In genomic region chr9:74846771-74847170, GRCh38 we compare ENCODE assay signal across 15 cellular contexts. TPM values are rescaled to one million over a fixed set of nuclear protein-coding genes. Genes with fewer than 3 reads are reported as not detected.
DNase-seq lines count a peak whose midpoint lies in the region; ATAC-seq and TF ChIP-seq lines count a peak whose summit lies in the region.
"Had no signal": no experiment of that assay in that cellular context is flagged by ENCODE, and none has a peak within 500 bp of the region (broad histone marks: within the 10 kb centered on the region; RNA-seq: fewer than 3 reads in every experiment).

No MANE protein-coding gene starts in this region.

- no peak for TF ChIP-seq CTCF in astrocyte of the cerebellum (IDR thresholded peaks at IDR 0.05; ENCODE audit: low read depth, low read length, missing control alignments)
- TF ChIP-seq CTCF in HFFc6 (IDR thresholded peaks at IDR 0.05): no peak

- in situ Hi-C loops in astrocyte of the cerebellum (cut with HindIII; ENCODE audit: low sequenced_read_pairs): no loop called here

- H3K4me3 ChIP-seq in astrocyte of the cerebellum (ENCODE audit: low read depth, low read length): no peak overlapping the region
- H3K4me3 ChIP-seq: BLaER1, SJSA1 had no signal

- no peaks in the 10 kb centered on the region for H3K36me3 Mint-ChIP-seq in T-helper 2 cell treated with Interferon-gamma antibody and Interleukin-4, amounts not matched to agents 5 μg/mL and 100 μg/mL, for 36 hours (ENCODE audit: low read depth)
- no peaks in the 10 kb centered on the region for H3K36me3 Mint-ChIP-seq in HFFc6 (ENCODE audit: low read depth)

- H3K27ac Mint-ChIP-seq in T-helper 2 cell treated with Interferon-gamma antibody and Interleukin-4, amounts not matched to agents 5 μg/mL and 100 μg/mL, for 36 hours: no peak overlapping the region
- no peak overlapping the region for H3K27ac Mint-ChIP-seq in HFFc6

- H3K4me1 Mint-ChIP-seq in T-helper 2 cell treated with Interferon-gamma antibody and Interleukin-4, amounts not matched to agents 5 μg/mL and 100 μg/mL, for 36 hours (ENCODE audit: low read depth): no peaks in the 10 kb centered on the region
- peaks cover 13% of the 10 kb centered on the region for H3K4me1 Mint-ChIP-seq in HFFc6 (ENCODE audit: low read depth)

- DNase-seq in EH (ENCODE audit: low read depth): peak; percentile 1
- peak; percentile 9 for DNase-seq in LHCN-M2 (ENCODE audit: low read depth)
- peak; percentile 4 for DNase-seq in astrocyte of the cerebellum (ENCODE audit: low read depth)
- peak; percentile 1 for DNase-seq in renal cortical epithelial cell (ENCODE audit: low read depth)
- DNase-seq in T-helper 2 cell treated with Interferon-gamma antibody and Interleukin-4, amounts not matched to agents 5 μg/mL and 100 μg/mL, for 36 hours (ENCODE audit: low spot score): no peak
- DNase-seq in HFFc6: no peak
- DNase-seq: Karpas-422, NCI-H1417, NCI-H1930, NCI-H510A, NCI-H82, SW 1271 had no signal

- H3K9me3 Mint-ChIP-seq in T-helper 2 cell treated with Interferon-gamma antibody and Interleukin-4, amounts not matched to agents 5 μg/mL and 100 μg/mL, for 36 hours: no peaks in the 10 kb centered on the region
- no peaks in the 10 kb centered on the region for H3K9me3 Mint-ChIP-seq in HFFc6

- peaks cover 4% of the 10 kb centered on the region for H3K27me3 Mint-ChIP-seq in T-helper 2 cell treated with Interferon-gamma antibody and Interleukin-4, amounts not matched to agents 5 μg/mL and 100 μg/mL, for 36 hours (ENCODE audit: low read depth)
- peaks cover 1% of the 10 kb centered on the region for H3K27me3 Mint-ChIP-seq in HFFc6 (ENCODE audit: insufficient read depth)

- no peak overlapping the region for H3K4me3 Mint-ChIP-seq in T-helper 2 cell treated with Interferon-gamma antibody and Interleukin-4, amounts not matched to agents 5 μg/mL and 100 μg/mL, for 36 hours
- no peak overlapping the region for H3K4me3 Mint-ChIP-seq in HFFc6

- no peak for ATAC-seq in HG02981 (IDR thresholded peaks at IDR 0.05; ENCODE audit: unreplicated experiment)

RNA-seq across cellular contexts. Expression of gene TRPM6, which starts 41.0 kb away (rescaled TPM):
- total RNA-seq in LHCN-M2 (2014; rRNA removed): not detected in 2 replicates
- polyA plus RNA-seq in LHCN-M2 (2012): 0.01 TPM
- total RNA-seq in renal cortical epithelial cell: 0.15 and 0.17 TPM in 2 replicates
- total RNA-seq in HFFc6 (2021; fragmentation: NEBNext Ultra II Directional; extraction: Animal tissue kit (Norgen Biotek cat#: 25700)): not detected
- total RNA-seq: SJSA1 had no signal

Comparison
In these comparisons a context has a peak if more than half of its experiments do, and no peak if none do; other contexts are left out.
1. DNase-seq: peak in EH (single experiment), LHCN-M2 (single experiment), astrocyte of the cerebellum (single experiment) and renal cortical epithelial cell (single experiment); none in T-helper 2 cell treated with Interferon-gamma antibody and Interleukin-4, amounts not matched to agents 5 μg/mL and 100 μg/mL, for 36 hours (single experiment) and HFFc6 (single experiment).